In genomic region chr21:26116456-26117011, GRCh38 we compare ENCODE assay signal across 10 cellular contexts. TPM values are rescaled to one million over a fixed set of nuclear protein-coding genes. Genes with fewer than 3 reads are reported as not detected.
DNase-seq lines count a peak whose midpoint lies in the region; ATAC-seq and TF ChIP-seq lines count a peak whose summit lies in the region.
"Had no signal": no experiment of that assay in that cellular context is flagged by ENCODE, and none has a peak within 500 bp of the region (broad histone marks: within the 10 kb centered on the region; RNA-seq: fewer than 3 reads in every experiment).

No MANE protein-coding gene starts in this region.

- TF ChIP-seq CTCF in H9 (conservative IDR thresholded peaks at IDR 0.05) (no peak), heart right ventricle (IDR thresholded peaks at IDR 0.05) (no peak)

- H3K14ac ChIP-seq in H9 (ENCODE audit: insufficient read depth, low read length): no peak overlapping the region; the same call in 1 of the 2 replicates

- H3K4me3 ChIP-seq in adipocyte (ENCODE audit: low read length): peak overlapping the region; percentile 58
- peak overlapping the region in 2 of 10 donors; percentile 6 to 25 for H3K4me3 ChIP-seq in heart right ventricle

- no peaks in the 10 kb centered on the region for H3K9me3 ChIP-seq in H9 (ENCODE audit: control insufficient read depth, low read depth, low read length)
- H3K9me3 ChIP-seq in adipocyte (ENCODE audit: control insufficient read depth, low read length): no peaks in the 10 kb centered on the region
- H3K9me3 ChIP-seq in heart right ventricle: no peaks in the 10 kb centered on the region

- H2BK20ac ChIP-seq in H9 (ENCODE audit: low read depth, low read length, poor library complexity, severe bottlenecking): no peak overlapping the region

- H3K27me3 ChIP-seq in H9 (ENCODE audit: insufficient read depth, low read length) (no peaks in the 10 kb centered on the region), adipocyte (replicated peaks; ENCODE audit: control insufficient read depth, insufficient read depth, low read length) (no peaks in the 10 kb centered on the region), heart right ventricle (no peaks in the 10 kb centered on the region)

- H3K4me1 ChIP-seq in H9 (ENCODE audit: insufficient read depth, low read length) (peaks cover 19% of the 10 kb centered on the region; the same call in 1 of the 2 replicates), adipocyte (ENCODE audit: control insufficient read depth, insufficient read depth, low read length) (peaks cover 16% of the 10 kb centered on the region), heart right ventricle (peaks cover 0 to 62% (median 45%) of the 10 kb centered on the region in 9 donors)

- peaks cover 29% of the 10 kb centered on the region for H3K79me2 ChIP-seq in H9 (ENCODE audit: insufficient read depth, low read length)

- intact Hi-C loops in heart right ventricle (cut with DNase I): loop anchor here in 1 of 10 donors (5.0 kb wide), 1 partner anchor 51 kb away; no protein-coding TSS in a partner anchor

- H3K23me2 ChIP-seq in H9 (ENCODE audit: insufficient read length, low read depth, low read length, poor library complexity, severe bottlenecking): no peaks in the 10 kb centered on the region

- peaks cover 0 to 4% (median under 1%) of the 10 kb centered on the region in 3 experiments; a peak in 4 of 7 replicates for H3K36me3 Mint-ChIP-seq in H9 (ENCODE audit: insufficient read depth in 1 of 3, low read depth in 3 of 3)
- H3K36me3 Mint-ChIP-seq in naive thymus-derived CD8-positive, alpha-beta T cell: no peaks in the 10 kb centered on the region
- no peaks in the 10 kb centered on the region for H3K36me3 Mint-ChIP-seq in stimulated activated memory B cell treated with anti-CD40 and anti-IgM and Interleukin-4, amounts not matched to agents 10 μg/mL and 1 μg/mL and 100 μg/mL, for 72 hours
- no peaks in the 10 kb centered on the region for H3K36me3 Mint-ChIP-seq in activated T-cell treated with anti-CD3 and anti-CD28 coated beads, Interleukin-2, amount 50 U/mL, for 72 hours (ENCODE audit: insufficient read depth in 2 of 2)

- H3K9me3 Mint-ChIP-seq in H9: no peaks in the 10 kb centered on the region
- H3K9me3 Mint-ChIP-seq in naive thymus-derived CD8-positive, alpha-beta T cell: peaks cover 0 to 2% (median 0%) of the 10 kb centered on the region in 9 donors
- no peaks in the 10 kb centered on the region for H3K9me3 Mint-ChIP-seq in stimulated activated memory B cell treated with anti-CD40 and anti-IgM and Interleukin-4, amounts not matched to agents 10 μg/mL and 1 μg/mL and 100 μg/mL, for 72 hours
- H3K9me3 Mint-ChIP-seq in activated T-cell treated with anti-CD3 and anti-CD28 coated beads, Interleukin-2, amount 50 U/mL, for 72 hours: no peaks in the 10 kb centered on the region

- no peaks in the 10 kb centered on the region for H4K20me1 ChIP-seq in H9 (ENCODE audit: control insufficient read depth, insufficient read depth, insufficient read length)

- no peak overlapping the region for H2BK120ac ChIP-seq in H9 (ENCODE audit: low read depth, low read length, poor library complexity, severe bottlenecking)

- H3K27ac ChIP-seq in H9 (ENCODE audit: insufficient read length, low read depth, low read length) (peak overlapping the region; percentile 38), heart right ventricle (peak overlapping the region in 9 of 10 donors; percentile 49 to 86 (median 67))

- H3K9ac ChIP-seq in H9 (ENCODE audit: extremely low read depth, insufficient read length, low read length) (peak overlapping the region; percentile 19), adipocyte (ENCODE audit: low read length) (no peak overlapping the region)

- H3K4me3 Mint-ChIP-seq in H9: peak overlapping the region in 1 of 2 experiments; percentile 13; a peak in 1 of 5 replicates
- H3K4me3 Mint-ChIP-seq in naive thymus-derived CD8-positive, alpha-beta T cell: no peak overlapping the region
- no peak overlapping the region for H3K4me3 Mint-ChIP-seq in stimulated activated memory B cell treated with anti-CD40 and anti-IgM and Interleukin-4, amounts not matched to agents 10 μg/mL and 1 μg/mL and 100 μg/mL, for 72 hours
- H3K4me3 Mint-ChIP-seq in activated T-cell treated with anti-CD3 and anti-CD28 coated beads, Interleukin-2, amount 50 U/mL, for 72 hours: no peak overlapping the region
- H3K4me3 Mint-ChIP-seq: activated CD8-positive, alpha-beta T cell treated with anti-CD3 and anti-CD28 coated beads, Interleukin-2, amount 10 ng/mL, durations not matched to agents 7 days and 5 days had no signal

- no peak overlapping the region for H3K23ac ChIP-seq in H9 (ENCODE audit: insufficient read length, low read depth, low read length)

- WGBS in H9 (ENCODE audit: extremely low coverage, insufficient read length, low lambda C conversion rate): no CpG with 5 or more reads among the region's 5 CpGs
- WGBS in heart right ventricle, 2 donors: 55% methylated on average over 5 of the region's 5 CpGs

- no peak overlapping the region for H2BK12ac ChIP-seq in H9 (ENCODE audit: insufficient read length, low read depth, low read length)

- H3T11ph ChIP-seq in H9 (ENCODE audit: low read length): no peak overlapping the region

- H3K36me3 ChIP-seq in adipocyte (ENCODE audit: control insufficient read depth, insufficient read depth, low read length, severe bottlenecking): no peaks in the 10 kb centered on the region
- H3K36me3 ChIP-seq in heart right ventricle: peaks cover 0 to 6% (median 0%) of the 10 kb centered on the region in 9 donors

- H3K4me2 ChIP-seq in H9 (ENCODE audit: insufficient read depth, insufficient read length, low read length): no peak overlapping the region

- DNase-seq in H9 (no peak), adipocyte (ENCODE audit: low read depth) (peak; percentile 79), heart right ventricle (no peak), stromal cell of bone marrow (ENCODE audit: low read depth) (peak; percentile 25)
- no peak for DNase-seq in naive thymus-derived CD8-positive, alpha-beta T cell
- DNase-seq in activated T-cell treated with anti-CD3 and anti-CD28 coated beads, Interleukin-2, amount 50 U/mL, for 72 hours: no peak
- DNase-seq: activated CD8-positive, alpha-beta T cell treated with anti-CD3 and anti-CD28 coated beads, Interleukin-2, amount 10 ng/mL, durations not matched to agents 7 days and 5 days; NCI-H226 had no signal

- H3K79me1 ChIP-seq in H9 (ENCODE audit: insufficient read depth, low read depth, low read length, poor library complexity, severe bottlenecking): peaks cover 10% of the 10 kb centered on the region

- H3K4me1 Mint-ChIP-seq in H9: peaks cover 63 to 70% of the 10 kb centered on the region in 2 experiments
- peaks cover 2 to 24% (median 7%) of the 10 kb centered on the region in 4 donors for H3K4me1 Mint-ChIP-seq in naive thymus-derived CD8-positive, alpha-beta T cell
- H3K4me1 Mint-ChIP-seq in stimulated activated memory B cell treated with anti-CD40 and anti-IgM and Interleukin-4, amounts not matched to agents 10 μg/mL and 1 μg/mL and 100 μg/mL, for 72 hours: peaks cover 29% of the 10 kb centered on the region
- peaks cover 11% of the 10 kb centered on the region for H3K4me1 Mint-ChIP-seq in activated T-cell treated with anti-CD3 and anti-CD28 coated beads, Interleukin-2, amount 50 U/mL, for 72 hours (ENCODE audit: low read depth)

- no peak overlapping the region for H4K8ac ChIP-seq in H9 (replicated peaks; ENCODE audit: insufficient read length, low read depth, low read length)

- no peaks in the 10 kb centered on the region for H3K27me3 Mint-ChIP-seq in H9 (ENCODE audit: low read depth)
- H3K27me3 Mint-ChIP-seq in naive thymus-derived CD8-positive, alpha-beta T cell: no peaks in the 10 kb centered on the region
- no peaks in the 10 kb centered on the region for H3K27me3 Mint-ChIP-seq in stimulated activated memory B cell treated with anti-CD40 and anti-IgM and Interleukin-4, amounts not matched to agents 10 μg/mL and 1 μg/mL and 100 μg/mL, for 72 hours
- no peaks in the 10 kb centered on the region for H3K27me3 Mint-ChIP-seq in activated T-cell treated with anti-CD3 and anti-CD28 coated beads, Interleukin-2, amount 50 U/mL, for 72 hours (ENCODE audit: low read depth)

- H3K27ac Mint-ChIP-seq in H9: peak overlapping the region; percentile 85 to 98 (median 89)
- H3K27ac Mint-ChIP-seq in naive thymus-derived CD8-positive, alpha-beta T cell: peak overlapping the region in 2 of 10 donors; percentile 24 to 55
- H3K27ac Mint-ChIP-seq in stimulated activated memory B cell treated with anti-CD40 and anti-IgM and Interleukin-4, amounts not matched to agents 10 μg/mL and 1 μg/mL and 100 μg/mL, for 72 hours: no peak overlapping the region
- no peak overlapping the region for H3K27ac Mint-ChIP-seq in activated T-cell treated with anti-CD3 and anti-CD28 coated beads, Interleukin-2, amount 50 U/mL, for 72 hours
- H3K27ac Mint-ChIP-seq: activated CD8-positive, alpha-beta T cell treated with anti-CD3 and anti-CD28 coated beads, Interleukin-2, amount 10 ng/mL, durations not matched to agents 7 days and 5 days had no signal

- H4K5ac ChIP-seq in H9 (ENCODE audit: insufficient read length, low read depth, low read length): no peak overlapping the region

- H3K4ac ChIP-seq in H9 (ENCODE audit: low read depth, low read length): no peak overlapping the region

- H2BK5ac ChIP-seq in H9 (ENCODE audit: insufficient read length, low read length): no peak overlapping the region

- ATAC-seq in heart right ventricle: peak in 5 of 8 donors; percentile 26 to 71 (median 36)
- no peak for ATAC-seq in naive thymus-derived CD8-positive, alpha-beta T cell
- no peak for ATAC-seq in stimulated activated memory B cell treated with anti-CD40 and anti-IgM and Interleukin-4, amounts not matched to agents 10 μg/mL and 1 μg/mL and 100 μg/mL, for 72 hours
- no peak for ATAC-seq in GM18511 (IDR thresholded peaks at IDR 0.05; ENCODE audit: unreplicated experiment)
- ATAC-seq in activated T-cell treated with anti-CD3 and anti-CD28 coated beads, Interleukin-2, amount 50 U/mL, for 72 hours (replicated peaks in 1 of 2): no peak
- ATAC-seq: activated CD8-positive, alpha-beta T cell treated with anti-CD3 and anti-CD28 coated beads, Interleukin-2, amount 10 ng/mL, durations not matched to agents 7 days and 5 days had no signal

- H3K18ac ChIP-seq in H9 (ENCODE audit: insufficient read length, low read depth, low read length): no peak overlapping the region

- peak overlapping the region; percentile 87 for H2AK5ac ChIP-seq in H9 (ENCODE audit: insufficient read length, low read length)

- H2AFZ ChIP-seq in H9 (ENCODE audit: low read length): no peak overlapping the region

- H2BK15ac ChIP-seq in H9 (ENCODE audit: low read depth, low read length): no peak overlapping the region

- H3K56ac ChIP-seq in H9 (ENCODE audit: insufficient read length, low read depth, low read length): no peak overlapping the region

- POLR2A ChIA-PET in naive thymus-derived CD8-positive, alpha-beta T cell (lab: Charles Lee): no interaction called here

- H4K91ac ChIP-seq in H9 (ENCODE audit: insufficient read length, low read depth, low read length): no peak overlapping the region

RNA-seq across cellular contexts. Expression of gene APP, which starts 54.0 kb away (rescaled TPM):
- total RNA-seq in H9 (2021) (380 and 386 TPM in 2 replicates), heart right ventricle (100 to 1,000 TPM; 324 to 434 (median 398) TPM)
- 100 to 1,000 TPM; 106 to 186 TPM for polyA plus RNA-seq in heart right ventricle
- total RNA-seq in naive thymus-derived CD8-positive, alpha-beta T cell: 10 to 100 TPM; 31.0 to 33.8 TPM
- 1 to 10 TPM; 6.9 to 8.7 (median 7.6) TPM for polyA plus RNA-seq in naive thymus-derived CD8-positive, alpha-beta T cell
- total RNA-seq in activated T-cell treated with anti-CD3 and anti-CD28 coated beads, Interleukin-2, amount 50 U/mL, for 72 hours: 10 to 100 TPM; 37.2 to 45.0 TPM

Comparison
In these comparisons a context has a peak if more than half of its experiments do, and no peak if none do; other contexts are left out.
1. DNase-seq: peak in adipocyte (single experiment) and stromal cell of bone marrow (single experiment); none in H9 (single experiment), heart right ventricle (0 of 2), naive thymus-derived CD8-positive, alpha-beta T cell (0 of 10) and activated T-cell treated with anti-CD3 and anti-CD28 coated beads, Interleukin-2, amount 50 U/mL, for 72 hours (0 of 2).
2. H3K27ac Mint-ChIP-seq: peak in H9 (3 of 3); none in stimulated activated memory B cell treated with anti-CD40 and anti-IgM and Interleukin-4, amounts not matched to agents 10 μg/mL and 1 μg/mL and 100 μg/mL, for 72 hours (single experiment) and activated T-cell treated with anti-CD3 and anti-CD28 coated beads, Interleukin-2, amount 50 U/mL, for 72 hours (single experiment).
3. ATAC-seq: peak in heart right ventricle (5 of 8); none in naive thymus-derived CD8-positive, alpha-beta T cell (0 of 2), stimulated activated memory B cell treated with anti-CD40 and anti-IgM and Interleukin-4, amounts not matched to agents 10 μg/mL and 1 μg/mL and 100 μg/mL, for 72 hours (single experiment), GM18511 (single experiment) and activated T-cell treated with anti-CD3 and anti-CD28 coated beads, Interleukin-2, amount 50 U/mL, for 72 hours (0 of 2).